In genomic region chr7:93327006-93327633, GRCh38 we compare ENCODE assay signal across 16 cellular contexts.
DNase-seq lines count a peak whose midpoint lies in the region; ATAC-seq and TF ChIP-seq lines count a peak whose summit lies in the region.
"Had no signal": no experiment of that assay in that cellular context is flagged by ENCODE, and none has a peak within 500 bp of the region (broad histone marks: within the 10 kb centered on the region; RNA-seq: fewer than 3 reads in every experiment).

No MANE protein-coding gene starts in this region.

- H3K4me2 ChIP-seq in PC-3 (ENCODE audit: low read length): no peak overlapping the region

- no peak overlapping the region for H3K4me3 ChIP-seq in PC-3 (ENCODE audit: low read length)
- no peak overlapping the region for H3K4me3 ChIP-seq in retinal pigment epithelial cell (ENCODE audit: low read length)
- no peak overlapping the region for H3K4me3 ChIP-seq in mucosa of descending colon
- H3K4me3 ChIP-seq in tibial artery: no peak overlapping the region
- H3K4me3 ChIP-seq: body of pancreas, esophagus squamous epithelium, ovary had no signal

- no peaks in the 10 kb centered on the region for H3K27me3 ChIP-seq in PC-3 (ENCODE audit: low read length)
- H3K27me3 ChIP-seq in tibial artery: no peaks in the 10 kb centered on the region
- H3K27me3 ChIP-seq: body of pancreas, esophagus squamous epithelium had no signal

- H3K4me1 ChIP-seq in PC-3 (ENCODE audit: insufficient read depth, low read length): no peaks in the 10 kb centered on the region
- no peaks in the 10 kb centered on the region for H3K4me1 ChIP-seq in mucosa of descending colon (ENCODE audit: low read depth)
- H3K4me1 ChIP-seq in tibial artery: no peaks in the 10 kb centered on the region
- H3K4me1 ChIP-seq: body of pancreas, esophagus squamous epithelium had no signal

- intact Hi-C loops in PC-3 (cut with micrococcal nuclease): no loop called here
- intact Hi-C loops in mucosa of descending colon (cut with DNase I, micrococcal nuclease): no loop called here
- intact Hi-C loops in tibial artery (cut with DNase I; ENCODE audit: low total_unique reads): no loop called here
- intact Hi-C loops in Right ventricle myocardium superior (cut with DNase I): no loop called here

- H3F3A ChIP-seq in PC-3 (ENCODE audit: low read length, unreplicated experiment): no peaks in the 10 kb centered on the region

- POLR2A ChIA-PET in PC-3 (lab: Charles Lee; ENCODE audit: unreplicated experiment): no interaction called here

- H3K9me3 ChIP-seq in PC-3 (ENCODE audit: low read length) (no peaks in the 10 kb centered on the region), mucosa of descending colon (no peaks in the 10 kb centered on the region), tibial artery (no peaks in the 10 kb centered on the region)
- H3K9me3 ChIP-seq: body of pancreas, esophagus squamous epithelium, ovary had no signal

- no peaks in the 10 kb centered on the region for H3K79me2 ChIP-seq in PC-3 (ENCODE audit: low read length)

- DNase-seq in GM04504 (ENCODE audit: low read depth) (peak; percentile 44), PC-3 (peak; percentile 58), dedifferentiated amniotic fluid mesenchymal stem cell (ENCODE audit: extremely low spot score) (peak; percentile 86), retinal pigment epithelial cell (ENCODE audit: low read depth) (peak; percentile 68), mucosa of descending colon (no peak), tibial artery (no peak), NAMALWA (ENCODE audit: low spot score) (no peak), Right ventricle myocardium superior (no peak)
- DNase-seq: activated CD8-positive, alpha-beta memory T cell treated with anti-CD3 and anti-CD28 coated beads, Interleukin-2, amount 10 ng/mL, durations not matched to agents 7 days and 5 days; body of pancreas; esophagus squamous epithelium; KG1; left ventricle myocardium superior; ovary; stimulated activated CD4-positive, alpha-beta T cell treated with anti-CD3 and anti-CD28 coated beads, Interleukin-2, amount 100 ng/mL, for 48 hours; T-helper 2 cell had no signal

- ATAC-seq in PC-3: no peak
- ATAC-seq in mucosa of descending colon: no peak
- ATAC-seq in Right ventricle myocardium superior (ENCODE audit: poor library complexity): no peak
- ATAC-seq: activated CD8-positive, alpha-beta memory T cell treated with anti-CD3 and anti-CD28 coated beads, Interleukin-2, amount 10 ng/mL, durations not matched to agents 7 days and 5 days; body of pancreas; left ventricle myocardium superior had no signal

- H3K27ac ChIP-seq in PC-3 (ENCODE audit: low read length): no peak overlapping the region
- H3K27ac ChIP-seq in tibial artery: no peak overlapping the region
- H3K27ac ChIP-seq: body of pancreas, esophagus squamous epithelium, ovary had no signal

- TF ChIP-seq CTCF in PC-3 (conservative IDR thresholded peaks at IDR 0.05; ENCODE audit: low read depth, low read length) (no peak), retinal pigment epithelial cell (conservative IDR thresholded peaks at IDR 0.05; ENCODE audit: low read depth, low read length) (no peak), mucosa of descending colon (IDR thresholded peaks at IDR 0.05) (no peak), tibial artery (IDR thresholded peaks at IDR 0.05) (no peak)

- H4K20me1 ChIP-seq in PC-3 (ENCODE audit: low read length): no peaks in the 10 kb centered on the region

- no peak overlapping the region for H3K9ac ChIP-seq in PC-3 (ENCODE audit: low read length)

- H2AFZ ChIP-seq in PC-3 (ENCODE audit: low read length): no peak overlapping the region

- H3K9me2 ChIP-seq in PC-3 (replicated peaks; ENCODE audit: low read length): no peaks in the 10 kb centered on the region

- CTCF ChIA-PET in PC-3 (lab: Charles Lee): no interaction called here

- H3K36me3 ChIP-seq in PC-3 (ENCODE audit: low read depth, low read length) (no peaks in the 10 kb centered on the region), mucosa of descending colon (ENCODE audit: low read depth) (no peaks in the 10 kb centered on the region), tibial artery (peaks cover 0 to 11% (median 7%) of the 10 kb centered on the region in 3 donors)
- H3K36me3 ChIP-seq: ovary had no signal

- no TSS peak for BruUV-seq in PC-3 (replicated peaks; lab: Mats Ljungman, UMichigan)

Comparison
In these comparisons a context has a peak if more than half of its experiments do, and no peak if none do; other contexts are left out.
1. DNase-seq: peak in GM04504 (single experiment), PC-3 (single experiment), dedifferentiated amniotic fluid mesenchymal stem cell (single experiment) and retinal pigment epithelial cell (single experiment); none in mucosa of descending colon (0 of 3), tibial artery (0 of 2), NAMALWA (single experiment) and Right ventricle myocardium superior (single experiment).